Comparison of ENCODE assay signal across 8 cellular contexts in the genomic region with DNA sequence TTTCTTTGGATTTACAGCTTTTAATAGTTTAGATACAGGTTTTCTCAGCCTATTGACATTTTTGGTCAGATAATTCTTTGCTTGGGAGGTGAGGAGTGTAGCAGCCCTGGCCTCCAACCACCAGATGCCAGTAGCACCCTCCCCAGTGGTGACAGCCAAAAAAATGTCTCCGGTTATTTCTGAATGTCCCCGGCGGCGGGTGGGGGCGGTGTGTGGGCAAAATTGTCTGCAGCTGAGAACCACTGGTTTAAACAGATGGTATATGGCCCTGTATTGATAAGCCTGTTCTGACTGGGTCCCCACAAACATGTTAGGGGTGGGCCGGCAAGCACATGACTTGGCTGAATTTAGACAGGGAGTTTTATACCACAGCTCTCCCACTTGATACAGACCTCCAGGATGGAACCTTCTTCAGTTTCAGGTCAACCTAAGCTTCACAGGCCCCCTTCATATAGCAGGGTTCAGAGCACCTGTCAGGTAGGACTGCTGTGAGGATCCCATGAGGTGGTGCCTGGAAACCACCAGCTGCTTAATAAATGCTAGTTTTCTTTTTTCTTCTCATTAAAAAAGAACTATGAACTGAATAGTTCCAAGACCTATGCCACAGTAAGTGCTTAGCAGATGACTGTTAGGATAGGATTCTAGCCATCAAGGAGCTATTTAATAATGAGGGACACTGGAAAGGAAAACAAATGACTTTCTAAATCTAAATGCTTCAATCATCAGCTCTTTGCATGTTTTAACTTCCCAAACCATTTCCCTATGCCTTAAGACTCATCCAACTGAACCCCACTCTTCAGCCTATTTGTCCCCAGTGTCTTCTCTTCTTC. TPM values are rescaled to one million over a fixed set of nuclear protein-coding genes. Genes with fewer than 3 reads are reported as not detected.
A peak's percentile ranks its signal among the peaks of the same experiment; 100 is the strongest.
DNase-seq lines count a peak whose midpoint lies in the region; ATAC-seq, FAIRE-seq and TF ChIP-seq lines count a peak whose summit lies in the region.

No MANE protein-coding gene starts in this region.

- 65 to 74% methylated on average over 6 of the region's 6 CpGs for WGBS in pancreas, 2 donors

- H3K9me3 Mint-ChIP-seq in T-helper 2 cell treated with Interferon-gamma antibody and Interleukin-4, amounts not matched to agents 5 μg/mL and 100 μg/mL, for 36 hours, result peaks cover 3% of the 10 kb centered on the region

- H3K36me3 Mint-ChIP-seq in T-helper 2 cell treated with Interferon-gamma antibody and Interleukin-4, amounts not matched to agents 5 μg/mL and 100 μg/mL, for 36 hours (ENCODE audit: low read depth), result peaks cover 25% of the 10 kb centered on the region

- peak; percentile 60 for ATAC-seq in GM18861 (IDR thresholded peaks at IDR 0.05; ENCODE audit: unreplicated experiment)
- ATAC-seq in HG03039 (IDR thresholded peaks at IDR 0.05; ENCODE audit: unreplicated experiment), result peak; percentile 76
- peak; percentile 49 to 79 (median 68) for ATAC-seq in pancreas

- no peaks in the 10 kb centered on the region for H3K27me3 Mint-ChIP-seq in T-helper 2 cell treated with Interferon-gamma antibody and Interleukin-4, amounts not matched to agents 5 μg/mL and 100 μg/mL, for 36 hours (ENCODE audit: low read depth)

- H3K36me3 ChIP-seq in brain microvascular endothelial cell (replicated peaks) (no peaks in the 10 kb centered on the region), pancreas (no peaks in the 10 kb centered on the region)

- H3K27ac ChIP-seq in brain microvascular endothelial cell (no peak overlapping the region), pancreas (no peak overlapping the region)

- H3K4me1 Mint-ChIP-seq in T-helper 2 cell treated with Interferon-gamma antibody and Interleukin-4, amounts not matched to agents 5 μg/mL and 100 μg/mL, for 36 hours (ENCODE audit: low read depth), result peaks cover 61% of the 10 kb centered on the region

- peak; percentile 82 for DNase-seq in T-helper 2 cell treated with Interferon-gamma antibody and Interleukin-4, amounts not matched to agents 5 μg/mL and 100 μg/mL, for 36 hours (ENCODE audit: low spot score)
- no peak for DNase-seq in brain microvascular endothelial cell
- DNase-seq in pancreas, result peak in 1 of 6 donors; percentile 34
- no peak for DNase-seq in NCI-H128 (lab: John Stamatoyannopoulos, UW; ENCODE audit: unreplicated experiment)
- DNase-seq in NCI-H446 (lab: John Stamatoyannopoulos, UW), result no peak
- no peak for DNase-seq in NCI-H187 treated with DMSO at 0.1 percent for 48 hours (lab: John Stamatoyannopoulos, UW)

- H3K9me3 ChIP-seq in pancreas, result no peaks in the 10 kb centered on the region

- in situ Hi-C loops in brain microvascular endothelial cell (cut with HindIII; ENCODE audit: low pct_ligation_motif_present, low sequenced_read_pairs), result no loop called here

- H3K4me3 Mint-ChIP-seq in T-helper 2 cell treated with Interferon-gamma antibody and Interleukin-4, amounts not matched to agents 5 μg/mL and 100 μg/mL, for 36 hours, result peak overlapping the region; percentile 21

- intact Hi-C loops in pancreas (cut with DNase I), result no loop called here

- peaks cover 7 to 12% (median 11%) of the 10 kb centered on the region in 3 donors for H3K4me1 ChIP-seq in pancreas

- H3K27ac Mint-ChIP-seq in T-helper 2 cell treated with Interferon-gamma antibody and Interleukin-4, amounts not matched to agents 5 μg/mL and 100 μg/mL, for 36 hours, result peak overlapping the region; percentile 76

- H3K4me3 ChIP-seq in brain microvascular endothelial cell (ENCODE audit: low read depth, low read length) (no peak overlapping the region), pancreas (no peak overlapping the region)

- TF ChIP-seq CTCF in brain microvascular endothelial cell (IDR thresholded peaks at IDR 0.05; ENCODE audit: low read depth, low read length, missing control alignments) (peak; percentile 43), pancreas (IDR thresholded peaks at IDR 0.05) (no peak)

- no peak for FAIRE-seq in pancreas (lab: Jason Lieb, UNC)

- H3K27me3 ChIP-seq in brain microvascular endothelial cell (replicated peaks) (no peaks in the 10 kb centered on the region), pancreas (no peaks in the 10 kb centered on the region)

RNA-seq across cellular contexts. Expression of a gene that starts 18.1 kb away (rescaled TPM):
- total RNA-seq in pancreas, result 10 to 100 TPM in 5 of 6 donors, 1 to 10 TPM in 1; 9.9 to 23.0 (median 13.7) TPM
- polyA plus RNA-seq in pancreas, result 1 to 10 TPM; 5.1 to 8.2 TPM
